Comparison of ENCODE assay signal across 8 cellular contexts in genomic region chr12:118120579-118121363, GRCh38.
DNase-seq lines count a peak whose midpoint lies in the region; ATAC-seq and TF ChIP-seq lines count a peak whose summit lies in the region.

No MANE protein-coding gene starts in this region.

- H3K27me3 ChIP-seq in layer of hippocampus (ENCODE audit: control insufficient read depth, insufficient read depth, low read length), result no peaks in the 10 kb centered on the region

- DNase-seq in EH (ENCODE audit: low read depth) (peak; percentile 72), NCI-H2196 (lab: John Stamatoyannopoulos, UW; ENCODE audit: unreplicated experiment) (peak; percentile 86), choroid plexus epithelial cell (ENCODE audit: low read depth) (peak; percentile 85)
- DNase-seq in activated CD4-positive, CD25-positive, alpha-beta regulatory T cell treated with anti-CD3 and anti-CD28 coated beads, Interleukin-2, amount 50 U/mL, for 72 hours, result peak; percentile 68
- DNase-seq in stimulated activated CD4-positive, alpha-beta T cell treated with anti-CD3 and anti-CD28 coated beads, Interleukin-4, amount 100 ng/mL, for 24 hours, result peak; percentile 70

- H3K4me3 ChIP-seq in choroid plexus epithelial cell (ENCODE audit: low read depth, low read length), result no peak overlapping the region

- ATAC-seq in HG02571 (IDR thresholded peaks at IDR 0.05; ENCODE audit: unreplicated experiment), result peak; percentile 56
- ATAC-seq in HG02763 (IDR thresholded peaks at IDR 0.05; ENCODE audit: unreplicated experiment), result no peak

- peak overlapping the region; percentile 46 for H3K27ac ChIP-seq in layer of hippocampus (ENCODE audit: low read depth, low read length)

- peak; percentile 68 for TF ChIP-seq CTCF in choroid plexus epithelial cell (conservative IDR thresholded peaks at IDR 0.05; ENCODE audit: low read depth, low read length)
